In genomic region chr17:1649844-1650409, GRCh38 we compare ENCODE assay signal across 1 cellular context.
A peak's percentile ranks its signal among the peaks of the same experiment; 100 is the strongest.
TF ChIP-seq lines count a peak whose summit lies in the region.

A gene with protein sequence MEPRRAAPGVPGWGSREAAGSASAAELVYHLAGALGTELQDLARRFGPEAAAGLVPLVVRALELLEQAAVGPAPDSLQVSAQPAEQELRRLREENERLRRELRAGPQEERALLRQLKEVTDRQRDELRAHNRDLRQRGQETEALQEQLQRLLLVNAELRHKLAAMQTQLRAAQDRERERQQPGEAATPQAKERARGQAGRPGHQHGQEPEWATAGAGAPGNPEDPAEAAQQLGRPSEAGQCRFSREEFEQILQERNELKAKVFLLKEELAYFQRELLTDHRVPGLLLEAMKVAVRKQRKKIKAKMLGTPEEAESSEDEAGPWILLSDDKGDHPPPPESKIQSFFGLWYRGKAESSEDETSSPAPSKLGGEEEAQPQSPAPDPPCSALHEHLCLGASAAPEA (minus strand): TSS chr17:1649866. CDS start chr17:1649804, 62 bp downstream.

TF ChIP-seq in GM23338, 12 proteins besides CTCF, POLR2A, EP300 and RAD21 (continued from another document):
- TF ChIP-seq ZNF462 (CRISPR knock-in tag; IDR thresholded peaks at IDR 0.05) (no peak), POLR2AphosphoS5 (IDR thresholded peaks at IDR 0.05; ENCODE audit: low read depth) (peak; percentile 44; the same call in 1 of the 2 replicates)
